Comparison of ENCODE assay signal across 11 cellular contexts in genomic region chr3:195352895-195353488, GRCh38.
DNase-seq lines count a peak whose midpoint lies in the region; ATAC-seq, FAIRE-seq and TF ChIP-seq lines count a peak whose summit lies in the region.
"Had no signal": no experiment of that assay in that cellular context is flagged by ENCODE, and none has a peak within 500 bp of the region (broad histone marks: within the 10 kb centered on the region; RNA-seq: fewer than 3 reads in every experiment).

No MANE protein-coding gene starts in this region.

- no peak for ATAC-seq in GM19467 (IDR thresholded peaks at IDR 0.05; ENCODE audit: unreplicated experiment)

- FAIRE-seq in RCC 7860 (lab: Jason Lieb, UNC): no peak

- TF ChIP-seq CTCF in fibroblast of mammary gland (conservative IDR thresholded peaks at IDR 0.05; ENCODE audit: control insufficient read depth, insufficient read depth, low read depth, low read length) (no peak), retinal pigment epithelial cell (conservative IDR thresholded peaks at IDR 0.05; ENCODE audit: low read depth, low read length) (no peak)

- DNase-seq in GM04504 (ENCODE audit: low read depth) (peak; percentile 87), RCC 7860 (ENCODE audit: low spot score) (peak; percentile 8), fibroblast of mammary gland (ENCODE audit: low read depth) (peak; percentile 65), retinal pigment epithelial cell (ENCODE audit: low read depth) (peak; percentile 10), SK-N-DZ (ENCODE audit: low spot score) (no peak), amygdala (lab: John Stamatoyannopoulos, UW) (no peak)
- no peak for DNase-seq in activated effector memory CD4-positive, alpha-beta T cell treated with Interleukin-2 at 50 U/mL for 16 hours
- DNase-seq: activated CD4-positive, alpha-beta T cell treated with anti-CD3 and anti-CD28 coated beads, Interleukin-2, amount 10 ng/mL, durations not matched to agents 7 days and 5 days; gastrocnemius medialis; MV-4-11 had no signal

- H3K4me3 ChIP-seq in fibroblast of mammary gland (ENCODE audit: control insufficient read depth, low read depth, low read length): no peak overlapping the region
- H3K4me3 ChIP-seq in retinal pigment epithelial cell (ENCODE audit: low read length): no peak overlapping the region
- H3K4me3 ChIP-seq: gastrocnemius medialis had no signal

Comparison
In these comparisons a context has a peak if more than half of its experiments do, and no peak if none do; other contexts are left out.
1. DNase-seq: peak in GM04504 (single experiment), RCC 7860 (single experiment), fibroblast of mammary gland (single experiment) and retinal pigment epithelial cell (single experiment); none in SK-N-DZ (single experiment), activated effector memory CD4-positive, alpha-beta T cell treated with Interleukin-2 at 50 U/mL for 16 hours (single experiment) and amygdala (0 of 56).